ENCODE assay signal across 15 cellular contexts in the genomic region with DNA sequence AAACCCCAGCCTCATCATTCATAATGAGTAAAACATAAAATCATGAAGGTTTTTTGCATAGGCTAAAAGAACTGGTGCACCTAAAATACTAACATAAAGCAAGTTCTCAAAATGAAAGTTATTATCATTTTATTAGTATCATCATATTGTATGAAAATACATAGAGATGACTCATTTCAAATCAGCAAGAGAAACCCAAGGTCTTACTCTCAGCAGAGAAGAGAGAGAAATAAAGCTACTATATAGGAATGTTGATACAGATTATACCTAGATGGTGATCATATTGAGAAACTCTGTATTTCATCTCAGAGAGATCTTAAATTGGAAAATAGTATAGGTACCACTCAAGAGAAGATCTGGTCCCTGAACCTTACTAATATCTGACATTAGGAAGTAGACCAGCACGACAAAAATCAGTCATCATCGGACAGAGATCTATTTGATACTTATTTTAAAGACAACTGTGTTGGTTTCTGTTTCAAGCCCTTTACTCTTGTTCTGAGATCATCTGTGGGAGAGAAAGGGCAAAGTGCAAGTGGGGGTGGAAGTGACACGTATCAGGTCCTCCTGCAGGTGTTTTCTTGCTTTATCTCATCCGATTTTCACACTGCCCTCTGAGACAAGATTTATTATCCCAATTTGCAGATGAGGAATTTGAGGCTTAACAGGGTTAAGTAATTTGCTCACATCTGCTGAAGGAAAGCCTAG.
DNase-seq lines count a peak whose midpoint lies in the region; ATAC-seq and TF ChIP-seq lines count a peak whose summit lies in the region.
"Had no signal": no experiment of that assay in that cellular context is flagged by ENCODE, and none has a peak within 500 bp of the region (broad histone marks: within the 10 kb centered on the region; RNA-seq: fewer than 3 reads in every experiment).

No MANE protein-coding gene starts in this region.

- intact Hi-C loops in naive thymus-derived CD4-positive, alpha-beta T cell (cut with micrococcal nuclease) = no loop called here
- intact Hi-C loops in thyroid gland (cut with DNase I) = loop anchor here (10.0 kb wide), 1 partner anchor 808 kb away; no protein-coding TSS in a partner anchor
- intact Hi-C loops in activated T-helper 1 cell treated with anti-CD3 and anti-CD28 coated beads, Interleukin-12 subunit alpha, Interleukin-12 subunit beta, Interleukin-2, Interleukin-4 antibody, amounts not matched to agents 30 ng/mL and 10 ng/mL and 1 ng/mL, durations not matched to agents 14 hours and 24 hours and 36 hours (cut with micrococcal nuclease) = no loop called here

- H3K9me2 ChIP-seq in MM.1S (replicated peaks; ENCODE audit: insufficient read depth, low read length) = no peaks in the 10 kb centered on the region

- CTCF ChIA-PET in naive thymus-derived CD4-positive, alpha-beta T cell (lab: Charles Lee) = no interaction called here

- H3K27ac ChIP-seq in MM.1S (ENCODE audit: low read length) (peak overlapping the region; percentile 17; the same call in 1 of the 2 replicates), thyroid gland (no peak overlapping the region)
- H3K27ac ChIP-seq in naive thymus-derived CD4-positive, alpha-beta T cell (ENCODE audit: low read depth, low read length) = no peak overlapping the region
- H3K27ac ChIP-seq: BLaER1 treated with 17β-estradiol and CSF1 and Interleukin-3, amounts not matched to agents 10 nM and 100 nM; Peyer's patch; tibial artery had no signal

- peaks cover 0 to 12% (median 5%) of the 10 kb centered on the region in 5 donors for H3K27me3 Mint-ChIP-seq in naive thymus-derived CD4-positive, alpha-beta T cell
- H3K27me3 Mint-ChIP-seq in activated T-helper 1 cell treated with anti-CD3 and anti-CD28 coated beads, Interleukin-12 subunit alpha, Interleukin-12 subunit beta, Interleukin-2, Interleukin-4 antibody, amounts not matched to agents 30 ng/mL and 10 ng/mL and 1 ng/mL, durations not matched to agents 14 hours and 24 hours and 36 hours (ENCODE audit: insufficient read depth) = no peaks in the 10 kb centered on the region

- no peak overlapping the region for H3K4me3 Mint-ChIP-seq in naive thymus-derived CD4-positive, alpha-beta T cell
- no peak overlapping the region for H3K4me3 Mint-ChIP-seq in activated T-helper 1 cell treated with anti-CD3 and anti-CD28 coated beads, Interleukin-12 subunit alpha, Interleukin-12 subunit beta, Interleukin-2, Interleukin-4 antibody, amounts not matched to agents 30 ng/mL and 10 ng/mL and 1 ng/mL, durations not matched to agents 14 hours and 24 hours and 36 hours

- H2AFZ ChIP-seq in MM.1S (ENCODE audit: low read length) = peak overlapping the region; percentile 36; the same call in 1 of the 2 replicates

- H3F3A ChIP-seq in MM.1S (ENCODE audit: insufficient read depth, low read length) = no peaks in the 10 kb centered on the region

- H3K4me1 ChIP-seq in MM.1S (ENCODE audit: low read length) (0 out of 2 replicates have a peak, but pooled peaks cover 11% of the 10 kb centered on the region), thyroid gland (no peaks in the 10 kb centered on the region)
- no peaks in the 10 kb centered on the region for H3K4me1 ChIP-seq in naive thymus-derived CD4-positive, alpha-beta T cell (ENCODE audit: control insufficient read depth in 2 of 2, insufficient read depth in 2 of 2, low read length in 2 of 2)
- H3K4me1 ChIP-seq: Peyer's patch, tibial artery had no signal

- no peaks in the 10 kb centered on the region for H3K79me2 ChIP-seq in MM.1S (ENCODE audit: low read length)

- H3K9me3 ChIP-seq in MM.1S (replicated peaks; ENCODE audit: insufficient read depth, low read length) = no peaks in the 10 kb centered on the region
- H3K9me3 ChIP-seq in naive thymus-derived CD4-positive, alpha-beta T cell (ENCODE audit: control insufficient read depth in 2 of 3, low read length in 3 of 3) = no peaks in the 10 kb centered on the region
- H3K9me3 ChIP-seq in thyroid gland = no peaks in the 10 kb centered on the region
- H3K9me3 ChIP-seq: BLaER1 treated with 17β-estradiol and CSF1 and Interleukin-3, amounts not matched to agents 10 nM and 100 nM; Peyer's patch; tibial artery had no signal

- no peak overlapping the region for H3K9ac ChIP-seq in MM.1S (ENCODE audit: low read length)
- H3K9ac ChIP-seq: BLaER1 treated with 17β-estradiol and CSF1 and Interleukin-3, amounts not matched to agents 10 nM and 100 nM had no signal

- H3K27ac Mint-ChIP-seq in naive thymus-derived CD4-positive, alpha-beta T cell = no peak overlapping the region
- no peak overlapping the region for H3K27ac Mint-ChIP-seq in activated T-helper 1 cell treated with anti-CD3 and anti-CD28 coated beads, Interleukin-12 subunit alpha, Interleukin-12 subunit beta, Interleukin-2, Interleukin-4 antibody, amounts not matched to agents 30 ng/mL and 10 ng/mL and 1 ng/mL, durations not matched to agents 14 hours and 24 hours and 36 hours
- H3K27ac Mint-ChIP-seq: activated T-helper 2 cell treated with anti-CD3 and anti-CD28 coated beads, Interferon-gamma antibody, Interleukin-2, Interleukin-4, amounts not matched to agents 10 μg/mL and 5 μg/mL and 100 μg/mL, durations not matched to agents 14 hours and 24 hours and 36 hours; progenitor cell of endocrine pancreas had no signal

- no peaks in the 10 kb centered on the region for H4K20me1 ChIP-seq in MM.1S (ENCODE audit: insufficient read depth, low read length)
- H4K20me1 ChIP-seq: BLaER1 treated with 17β-estradiol and CSF1 and Interleukin-3, amounts not matched to agents 10 nM and 100 nM had no signal

- peak; percentile 64 for DNase-seq in MM.1S
- DNase-seq in NCI-H69 (lab: John Stamatoyannopoulos, UW) = no peak
- no peak for DNase-seq in naive thymus-derived CD4-positive, alpha-beta T cell
- DNase-seq in thyroid gland = no peak
- DNase-seq in activated T-helper 1 cell treated with anti-CD3 and anti-CD28 coated beads, Interleukin-12 subunit alpha, Interleukin-12 subunit beta, Interleukin-2, Interleukin-4 antibody, amounts not matched to agents 30 ng/mL and 10 ng/mL and 1 ng/mL, durations not matched to agents 14 hours and 24 hours and 36 hours (ENCODE audit: low spot score) = no peak
- DNase-seq: left colon, NCI-H187, Peyer's patch, tibial artery had no signal

- no peaks in the 10 kb centered on the region for H3K36me3 ChIP-seq in MM.1S (replicated peaks; ENCODE audit: insufficient read depth, low read length)
- H3K36me3 ChIP-seq in naive thymus-derived CD4-positive, alpha-beta T cell (ENCODE audit: control insufficient read depth in 2 of 3, insufficient read depth in 3 of 3, low read length in 3 of 3) = no peaks in the 10 kb centered on the region
- no peaks in the 10 kb centered on the region for H3K36me3 ChIP-seq in thyroid gland
- H3K36me3 ChIP-seq: BLaER1 treated with 17β-estradiol and CSF1 and Interleukin-3, amounts not matched to agents 10 nM and 100 nM; Peyer's patch; tibial artery had no signal

- H3K4me1 Mint-ChIP-seq in naive thymus-derived CD4-positive, alpha-beta T cell = no peaks in the 10 kb centered on the region
- no peaks in the 10 kb centered on the region for H3K4me1 Mint-ChIP-seq in activated T-helper 1 cell treated with anti-CD3 and anti-CD28 coated beads, Interleukin-12 subunit alpha, Interleukin-12 subunit beta, Interleukin-2, Interleukin-4 antibody, amounts not matched to agents 30 ng/mL and 10 ng/mL and 1 ng/mL, durations not matched to agents 14 hours and 24 hours and 36 hours (ENCODE audit: low read depth)

- H3K27me3 ChIP-seq in MM.1S (replicated peaks; ENCODE audit: insufficient read depth, low read length) (no peaks in the 10 kb centered on the region), thyroid gland (no peaks in the 10 kb centered on the region)
- H3K27me3 ChIP-seq in naive thymus-derived CD4-positive, alpha-beta T cell (ENCODE audit: control insufficient read depth in 2 of 2, insufficient read depth in 2 of 2, low read length in 2 of 2) = no peaks in the 10 kb centered on the region
- H3K27me3 ChIP-seq: BLaER1 treated with 17β-estradiol and CSF1 and Interleukin-3, amounts not matched to agents 10 nM and 100 nM; Peyer's patch; tibial artery had no signal

- peaks cover 0 to 7% (median 0%) of the 10 kb centered on the region in 11 donors for H3K9me3 Mint-ChIP-seq in naive thymus-derived CD4-positive, alpha-beta T cell
- H3K9me3 Mint-ChIP-seq in activated T-helper 1 cell treated with anti-CD3 and anti-CD28 coated beads, Interleukin-12 subunit alpha, Interleukin-12 subunit beta, Interleukin-2, Interleukin-4 antibody, amounts not matched to agents 30 ng/mL and 10 ng/mL and 1 ng/mL, durations not matched to agents 14 hours and 24 hours and 36 hours = no peaks in the 10 kb centered on the region
- H3K9me3 Mint-ChIP-seq: activated T-helper 2 cell treated with anti-CD3 and anti-CD28 coated beads, Interferon-gamma antibody, Interleukin-2, Interleukin-4, amounts not matched to agents 10 μg/mL and 5 μg/mL and 100 μg/mL, durations not matched to agents 14 hours and 24 hours and 36 hours had no signal

- H3K4me2 ChIP-seq in MM.1S (ENCODE audit: low read depth, low read length) = peak overlapping the region; percentile 28; the same call in 1 of the 2 replicates

- 62 to 74% methylated on average over 4 of the region's 4 CpGs for WGBS in thyroid gland, 2 donors

- TF ChIP-seq CTCF in MM.1S (IDR thresholded peaks at IDR 0.05; ENCODE audit: low read length) (no peak), thyroid gland (IDR thresholded peaks at IDR 0.05) (no peak)

- TF ChIP-seq POLR2A in thyroid gland (IDR thresholded peaks at IDR 0.05) = no peak

- POLR2A ChIA-PET in naive thymus-derived CD4-positive, alpha-beta T cell (lab: Charles Lee) = no interaction called here

- H3K36me3 Mint-ChIP-seq in naive thymus-derived CD4-positive, alpha-beta T cell = no peaks in the 10 kb centered on the region
- no peaks in the 10 kb centered on the region for H3K36me3 Mint-ChIP-seq in activated T-helper 1 cell treated with anti-CD3 and anti-CD28 coated beads, Interleukin-12 subunit alpha, Interleukin-12 subunit beta, Interleukin-2, Interleukin-4 antibody, amounts not matched to agents 30 ng/mL and 10 ng/mL and 1 ng/mL, durations not matched to agents 14 hours and 24 hours and 36 hours (ENCODE audit: low read depth)

- peak; percentile 79 for ATAC-seq in GM18519 (IDR thresholded peaks at IDR 0.05; ENCODE audit: low FRiP score, unreplicated experiment)
- ATAC-seq in GM21367 (IDR thresholded peaks at IDR 0.05; ENCODE audit: unreplicated experiment) = peak; percentile 91
- peak; percentile 89 for ATAC-seq in HG02981 (IDR thresholded peaks at IDR 0.05; ENCODE audit: unreplicated experiment)
- ATAC-seq in naive thymus-derived CD4-positive, alpha-beta T cell = no peak
- ATAC-seq: left colon had no signal

- peak overlapping the region; percentile 4; the same call in 1 of the 2 replicates for H3K4me3 ChIP-seq in MM.1S (ENCODE audit: low read length)
- H3K4me3 ChIP-seq in naive thymus-derived CD4-positive, alpha-beta T cell (ENCODE audit: low read length) = no peak overlapping the region
- H3K4me3 ChIP-seq in thyroid gland (replicated peaks in 1 of 3) = no peak overlapping the region
- H3K4me3 ChIP-seq: BLaER1 treated with 17β-estradiol and CSF1 and Interleukin-3, amounts not matched to agents 10 nM and 100 nM; Peyer's patch; tibial artery had no signal
